In genomic region chr22:26308467-26308866, GRCh38 we compare ENCODE assay signal across 25 cellular contexts.
"Had no signal": no experiment of that assay in that cellular context is flagged by ENCODE, and none has a peak within 500 bp of the region (broad histone marks: within the 10 kb centered on the region; RNA-seq: fewer than 3 reads in every experiment).

No MANE protein-coding gene starts in this region.

- H3K27ac ChIP-seq: stomach, suprapubic skin, testis, thoracic aorta, thyroid gland, tibial artery, tibial nerve, transverse colon, upper lobe of left lung, upper lobe of right lung, uterus, vagina had no signal

- H3K27me3 ChIP-seq: testis, thyroid gland, tibial nerve, upper lobe of left lung, uterus, vagina had no signal

- H3K4me3 ChIP-seq: stomach, suprapubic skin, testis, thoracic aorta, thyroid gland, tibial artery, tibial nerve, transverse colon, upper lobe of left lung, upper lobe of right lung, uterus, vagina had no signal

- H3K4me1 ChIP-seq: stomach, suprapubic skin, testis, thyroid gland, tibial artery, tibial nerve, transverse colon, upper lobe of left lung, upper lobe of right lung, uterus, vagina had no signal

- H3K36me3 ChIP-seq: stomach, suprapubic skin, thoracic aorta, thyroid gland, tibial artery, tibial nerve, transverse colon, upper lobe of left lung, upper lobe of right lung, uterus, vagina had no signal

- DNase-seq: stimulated activated CD4-positive, alpha-beta T cell treated with anti-CD3 and anti-CD28 coated beads, Interleukin-2, amount 100 ng/mL, for 48 hours; stimulated activated CD4-positive, alpha-beta T cell treated with anti-CD3 and anti-CD28 coated beads, Interleukin-4, amount 100 ng/mL, for 1 hour; stimulated activated CD4-positive, alpha-beta T cell treated with anti-CD3 and anti-CD28 coated beads, Interleukin-4, amount 100 ng/mL, for 24 hours; stimulated activated CD4-positive, alpha-beta T cell treated with anti-CD3 and anti-CD28 coated beads, Interleukin-4, amount 100 ng/mL, for 4 hours; stimulated activated CD8-positive, alpha-beta memory T cell treated with anti-CD3 and anti-CD28 coated beads, Interleukin-4, amount 100 ng/mL, for 48 hours; stimulated activated naive B cell treated with anti-CD40 and anti-IgM and Interleukin-4, amounts not matched to agents 10 μg/mL and 1 μg/mL and 100 μg/mL, for 72 hours; stimulated activated naive CD4-positive, alpha-beta T cell; stimulated activated naive CD4-positive, alpha-beta T cell treated with Interleukin-2 at 50 U/mL for 16 hours; stimulated activated naive CD8-positive, alpha-beta T cell treated with anti-CD3 and anti-CD28 coated beads, Interleukin-15, amount 100 ng/mL, for 72 hours; stimulated activated naive CD8-positive, alpha-beta T cell treated with anti-CD3 and anti-CD28 coated beads, Interleukin-15, Interleukin-2, amounts not matched to agents 100 U/mL and 50 U/mL, for 24 hours; stomach; substantia nigra; testis; thyroid gland; tibial artery; transverse colon; upper lobe of left lung; upper lobe of right lung; uterus had no signal

- H3K9me3 ChIP-seq: stomach, suprapubic skin, testis, thoracic aorta, thyroid gland, tibial artery, tibial nerve, transverse colon, upper lobe of left lung, upper lobe of right lung, uterus, vagina had no signal

- ATAC-seq: stimulated activated effector memory CD8-positive, alpha-beta T cell treated with anti-CD3 and anti-CD28 coated beads, Interleukin-12 subunit alpha, Interleukin-12 subunit beta, amount 100 ng/mL, for 72 hours; stimulated activated memory B cell treated with anti-CD40 and anti-IgM and Interleukin-4, amounts not matched to agents 10 μg/mL and 1 μg/mL and 100 μg/mL, for 72 hours; stimulated activated naive B cell treated with anti-CD40 and anti-IgM and Interleukin-4, amounts not matched to agents 10 μg/mL and 1 μg/mL and 100 μg/mL, for 72 hours; stimulated activated naive CD8-positive, alpha-beta T cell treated with anti-CD3 and anti-CD28 coated beads, Interleukin-15, amount 100 ng/mL, for 72 hours; stimulated activated naive CD8-positive, alpha-beta T cell treated with anti-CD3 and anti-CD28 coated beads, Interleukin-15, Interleukin-2, amounts not matched to agents 100 U/mL and 50 U/mL, for 24 hours; upper lobe of right lung had no signal
